In the genomic region with DNA sequence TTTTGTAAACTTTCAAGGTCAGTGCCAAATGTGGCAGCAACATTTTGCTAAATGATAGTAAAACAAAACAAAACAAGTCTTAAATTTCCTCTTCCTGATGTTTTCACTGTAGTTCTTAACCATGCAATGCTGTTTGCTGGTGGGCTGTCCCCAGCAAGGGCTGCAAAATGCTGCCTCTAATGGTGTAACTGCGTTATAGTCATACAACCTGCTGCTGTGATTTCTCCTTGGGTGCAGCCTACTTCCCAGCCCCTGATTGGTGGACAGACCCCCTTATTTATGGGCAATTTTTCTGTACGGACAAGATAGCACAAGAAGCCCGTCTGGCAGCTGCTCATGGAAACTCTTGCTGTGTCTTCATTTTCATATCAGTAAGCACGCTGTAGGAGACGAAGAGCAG, we compare ENCODE assay signal across 9 cellular contexts. TPM values are rescaled to one million over a fixed set of nuclear protein-coding genes. Genes with fewer than 3 reads are reported as not detected.
DNase-seq lines count a peak whose midpoint lies in the region; ATAC-seq and TF ChIP-seq lines count a peak whose summit lies in the region.
"Had no signal": no experiment of that assay in that cellular context is flagged by ENCODE, and none has a peak within 500 bp of the region (broad histone marks: within the 10 kb centered on the region; RNA-seq: fewer than 3 reads in every experiment).

No MANE protein-coding gene starts in this region.

- TF ChIP-seq CTCF in DOHH2 (IDR thresholded peaks at IDR 0.05; ENCODE audit: low read depth, low read length, poor library complexity, severe bottlenecking) = peak; percentile 57
- peak; percentile 65 for TF ChIP-seq CTCF in VCaP (conservative IDR thresholded peaks at IDR 0.05)

- H4K20me1 ChIP-seq in DOHH2 (ENCODE audit: control insufficient read depth, insufficient read depth, low read depth, low read length) = no peaks in the 10 kb centered on the region

- no peaks in the 10 kb centered on the region for H3K36me3 Mint-ChIP-seq in memory B cell
- H3K36me3 Mint-ChIP-seq in activated CD8-positive, alpha-beta T cell treated with anti-CD3 and anti-CD28 coated beads, Interleukin-2, amount 10 ng/mL, durations not matched to agents 7 days and 5 days (ENCODE audit: low read depth) = no peaks in the 10 kb centered on the region

- H3K4me2 ChIP-seq in DOHH2 (ENCODE audit: low read length) = no peak overlapping the region

- no peaks in the 10 kb centered on the region for H3K36me3 ChIP-seq in DOHH2 (ENCODE audit: control insufficient read depth, low read length)

- H3K27ac ChIP-seq in DOHH2 (ENCODE audit: low read depth, low read length) (no peak overlapping the region), VCaP (no peak overlapping the region)

- no peak overlapping the region for H3K27ac Mint-ChIP-seq in memory B cell
- H3K27ac Mint-ChIP-seq in activated CD8-positive, alpha-beta T cell treated with anti-CD3 and anti-CD28 coated beads, Interleukin-2, amount 10 ng/mL, durations not matched to agents 7 days and 5 days = no peak overlapping the region

- ATAC-seq in HG02798 (IDR thresholded peaks at IDR 0.05; ENCODE audit: poor library complexity, unreplicated experiment) (peak; percentile 53), memory B cell (ENCODE audit: low read depth) (peak; percentile 86), GM18861 (IDR thresholded peaks at IDR 0.05; ENCODE audit: unreplicated experiment) (no peak)
- no peak for ATAC-seq in activated CD8-positive, alpha-beta T cell treated with anti-CD3 and anti-CD28 coated beads, Interleukin-2, amount 10 ng/mL, durations not matched to agents 7 days and 5 days

- H3K79me2 ChIP-seq in DOHH2 (ENCODE audit: control insufficient read depth, low read length) = no peaks in the 10 kb centered on the region

- POLR2A ChIA-PET in activated CD8-positive, alpha-beta T cell treated with anti-CD3 and anti-CD28 coated beads, Interleukin-2, amount 10 ng/mL, durations not matched to agents 7 days and 5 days (lab: Charles Lee) = no interaction called here

- H3K4me3 ChIP-seq in DOHH2 (ENCODE audit: low read length) = no peak overlapping the region

- no peaks in the 10 kb centered on the region for H3K9me2 ChIP-seq in DOHH2 (replicated peaks; ENCODE audit: control insufficient read depth, low read length)

- H3K27me3 ChIP-seq in DOHH2 (ENCODE audit: control insufficient read depth, low read length) = peaks cover 39% of the 10 kb centered on the region

- no peaks in the 10 kb centered on the region for H3K9me3 Mint-ChIP-seq in memory B cell
- H3K9me3 Mint-ChIP-seq in activated CD8-positive, alpha-beta T cell treated with anti-CD3 and anti-CD28 coated beads, Interleukin-2, amount 10 ng/mL, durations not matched to agents 7 days and 5 days (ENCODE audit: insufficient read depth) = no peaks in the 10 kb centered on the region

- DNase-seq in memory B cell (ENCODE audit: low spot score in 2 of 2) (peak in 1 of 2 donors; percentile 21), NCI-H446 treated with DMSO at 0.1 percent for 48 hours (lab: John Stamatoyannopoulos, UW) (no peak), Kasumi-1 (lab: John Stamatoyannopoulos, UW) (no peak)
- DNase-seq in activated CD8-positive, alpha-beta T cell treated with anti-CD3 and anti-CD28 coated beads, Interleukin-2, amount 10 ng/mL, durations not matched to agents 7 days and 5 days = no peak
- DNase-seq: stimulated activated CD4-positive, alpha-beta T cell treated with anti-CD3 and anti-CD28 coated beads, Interleukin-15, amount 100 ng/mL, for 24 hours had no signal

- H3K4me3 Mint-ChIP-seq in memory B cell = peak overlapping the region; percentile 28
- H3K4me3 Mint-ChIP-seq in activated CD8-positive, alpha-beta T cell treated with anti-CD3 and anti-CD28 coated beads, Interleukin-2, amount 10 ng/mL, durations not matched to agents 7 days and 5 days = no peak overlapping the region

- H3K9me3 ChIP-seq in DOHH2 (ENCODE audit: control insufficient read depth, insufficient read depth, low read length) = no peaks in the 10 kb centered on the region

- H3F3A ChIP-seq in DOHH2 (ENCODE audit: control insufficient read depth, insufficient read depth) = no peaks in the 10 kb centered on the region

- peaks cover 3% of the 10 kb centered on the region for H3K4me1 ChIP-seq in DOHH2 (ENCODE audit: control insufficient read depth, low read length)

- CTCF ChIA-PET in activated CD8-positive, alpha-beta T cell treated with anti-CD3 and anti-CD28 coated beads, Interleukin-2, amount 10 ng/mL, durations not matched to agents 7 days and 5 days (lab: Charles Lee) = no interaction called here

- no peaks in the 10 kb centered on the region for H3K27me3 Mint-ChIP-seq in memory B cell
- H3K27me3 Mint-ChIP-seq in activated CD8-positive, alpha-beta T cell treated with anti-CD3 and anti-CD28 coated beads, Interleukin-2, amount 10 ng/mL, durations not matched to agents 7 days and 5 days (ENCODE audit: low read depth) = peaks cover 8% of the 10 kb centered on the region

- peaks cover 14% of the 10 kb centered on the region for H3K4me1 Mint-ChIP-seq in memory B cell
- no peaks in the 10 kb centered on the region for H3K4me1 Mint-ChIP-seq in activated CD8-positive, alpha-beta T cell treated with anti-CD3 and anti-CD28 coated beads, Interleukin-2, amount 10 ng/mL, durations not matched to agents 7 days and 5 days (ENCODE audit: low read depth)

RNA-seq across cellular contexts. Expression of gene PIP5K1B, which starts 26.6 kb away (rescaled TPM):
- total RNA-seq in activated CD8-positive, alpha-beta T cell treated with anti-CD3 and anti-CD28 coated beads, Interleukin-2, amount 10 ng/mL, durations not matched to agents 7 days and 5 days = under 1 TPM; 0.13 to 0.16 TPM

Comparison
In these comparisons a context has a peak if more than half of its experiments do, and no peak if none do; other contexts are left out.
1. ATAC-seq: peak in HG02798 (single experiment) and memory B cell (single experiment); none in activated CD8-positive, alpha-beta T cell treated with anti-CD3 and anti-CD28 coated beads, Interleukin-2, amount 10 ng/mL, durations not matched to agents 7 days and 5 days (single experiment) and GM18861 (single experiment).